ENCODE assay signal across 1 cellular context in the genomic region with DNA sequence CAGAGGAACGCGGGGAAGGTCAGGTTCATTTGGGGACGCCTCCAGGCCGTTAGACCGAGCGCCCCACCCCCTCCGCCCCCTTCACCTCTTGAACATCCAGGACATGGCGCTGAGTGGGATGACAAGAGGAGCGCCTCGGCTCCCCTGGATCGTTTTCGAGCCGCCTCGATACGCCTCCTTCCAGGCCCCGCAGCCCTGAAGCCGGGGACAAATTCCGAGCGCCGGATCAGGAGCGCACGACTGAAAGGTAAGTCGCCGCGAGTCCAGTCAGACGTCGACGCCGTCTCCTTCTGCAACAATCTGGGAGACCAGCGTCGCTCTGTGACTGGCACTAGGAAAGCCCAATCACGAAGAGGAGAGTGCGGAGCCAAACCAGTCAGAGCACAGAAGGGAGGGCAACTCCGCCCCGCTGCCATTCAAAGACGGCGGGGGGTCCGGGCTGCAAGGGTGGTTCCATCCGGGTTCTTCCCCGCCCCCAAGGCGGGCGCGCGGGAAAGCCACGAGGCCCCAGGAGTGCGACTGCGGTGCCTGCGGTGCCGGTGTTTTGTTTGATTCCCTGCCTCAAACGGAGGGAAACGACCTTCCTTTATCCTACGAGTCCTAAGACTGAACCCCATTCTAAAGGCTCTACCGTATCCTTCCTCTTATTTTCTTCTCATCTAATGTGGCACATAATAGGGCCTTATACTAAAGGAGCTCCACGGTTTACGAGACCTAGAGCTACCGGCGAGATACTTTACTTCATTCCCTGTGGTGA.
TF ChIP-seq lines count a peak whose summit lies in the region.

A gene with protein sequence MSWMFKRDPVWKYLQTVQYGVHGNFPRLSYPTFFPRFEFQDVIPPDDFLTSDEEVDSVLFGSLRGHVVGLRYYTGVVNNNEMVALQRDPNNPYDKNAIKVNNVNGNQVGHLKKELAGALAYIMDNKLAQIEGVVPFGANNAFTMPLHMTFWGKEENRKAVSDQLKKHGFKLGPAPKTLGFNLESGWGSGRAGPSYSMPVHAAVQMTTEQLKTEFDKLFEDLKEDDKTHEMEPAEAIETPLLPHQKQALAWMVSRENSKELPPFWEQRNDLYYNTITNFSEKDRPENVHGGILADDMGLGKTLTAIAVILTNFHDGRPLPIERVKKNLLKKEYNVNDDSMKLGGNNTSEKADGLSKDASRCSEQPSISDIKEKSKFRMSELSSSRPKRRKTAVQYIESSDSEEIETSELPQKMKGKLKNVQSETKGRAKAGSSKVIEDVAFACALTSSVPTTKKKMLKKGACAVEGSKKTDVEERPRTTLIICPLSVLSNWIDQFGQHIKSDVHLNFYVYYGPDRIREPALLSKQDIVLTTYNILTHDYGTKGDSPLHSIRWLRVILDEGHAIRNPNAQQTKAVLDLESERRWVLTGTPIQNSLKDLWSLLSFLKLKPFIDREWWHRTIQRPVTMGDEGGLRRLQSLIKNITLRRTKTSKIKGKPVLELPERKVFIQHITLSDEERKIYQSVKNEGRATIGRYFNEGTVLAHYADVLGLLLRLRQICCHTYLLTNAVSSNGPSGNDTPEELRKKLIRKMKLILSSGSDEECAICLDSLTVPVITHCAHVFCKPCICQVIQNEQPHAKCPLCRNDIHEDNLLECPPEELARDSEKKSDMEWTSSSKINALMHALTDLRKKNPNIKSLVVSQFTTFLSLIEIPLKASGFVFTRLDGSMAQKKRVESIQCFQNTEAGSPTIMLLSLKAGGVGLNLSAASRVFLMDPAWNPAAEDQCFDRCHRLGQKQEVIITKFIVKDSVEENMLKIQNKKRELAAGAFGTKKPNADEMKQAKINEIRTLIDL (minus strand): TSS at position 302 of the 757 bp plus-strand sequence. CDS start 197 bp downstream, at position 105.

TF ChIP-seq in K562, 482 proteins besides CTCF, POLR2A, EP300 and RAD21 (continued from another document and continues in another):
- TF ChIP-seq, protein P1, sequence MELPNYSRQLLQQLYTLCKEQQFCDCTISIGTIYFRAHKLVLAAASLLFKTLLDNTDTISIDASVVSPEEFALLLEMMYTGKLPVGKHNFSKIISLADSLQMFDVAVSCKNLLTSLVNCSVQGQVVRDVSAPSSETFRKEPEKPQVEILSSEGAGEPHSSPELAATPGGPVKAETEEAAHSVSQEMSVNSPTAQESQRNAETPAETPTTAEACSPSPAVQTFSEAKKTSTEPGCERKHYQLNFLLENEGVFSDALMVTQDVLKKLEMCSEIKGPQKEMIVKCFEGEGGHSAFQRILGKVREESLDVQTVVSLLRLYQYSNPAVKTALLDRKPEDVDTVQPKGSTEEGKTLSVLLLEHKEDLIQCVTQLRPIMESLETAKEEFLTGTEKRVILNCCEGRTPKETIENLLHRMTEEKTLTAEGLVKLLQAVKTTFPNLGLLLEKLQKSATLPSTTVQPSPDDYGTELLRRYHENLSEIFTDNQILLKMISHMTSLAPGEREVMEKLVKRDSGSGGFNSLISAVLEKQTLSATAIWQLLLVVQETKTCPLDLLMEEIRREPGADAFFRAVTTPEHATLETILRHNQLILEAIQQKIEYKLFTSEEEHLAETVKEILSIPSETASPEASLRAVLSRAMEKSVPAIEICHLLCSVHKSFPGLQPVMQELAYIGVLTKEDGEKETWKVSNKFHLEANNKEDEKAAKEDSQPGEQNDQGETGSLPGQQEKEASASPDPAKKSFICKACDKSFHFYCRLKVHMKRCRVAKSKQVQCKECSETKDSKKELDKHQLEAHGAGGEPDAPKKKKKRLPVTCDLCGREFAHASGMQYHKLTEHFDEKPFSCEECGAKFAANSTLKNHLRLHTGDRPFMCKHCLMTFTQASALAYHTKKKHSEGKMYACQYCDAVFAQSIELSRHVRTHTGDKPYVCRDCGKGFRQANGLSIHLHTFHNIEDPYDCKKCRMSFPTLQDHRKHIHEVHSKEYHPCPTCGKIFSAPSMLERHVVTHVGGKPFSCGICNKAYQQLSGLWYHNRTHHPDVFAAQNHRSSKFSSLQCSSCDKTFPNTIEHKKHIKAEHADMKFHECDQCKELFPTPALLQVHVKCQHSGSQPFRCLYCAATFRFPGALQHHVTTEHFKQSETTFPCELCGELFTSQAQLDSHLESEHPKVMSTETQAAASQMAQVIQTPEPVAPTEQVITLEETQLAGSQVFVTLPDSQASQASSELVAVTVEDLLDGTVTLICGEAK (IDR thresholded peaks at IDR 0.05) = 0 out of 2 replicates have a peak, but pooled peaks have one; percentile 27
- TF ChIP-seq, protein P1 (CRISPR knock-in tag; IDR thresholded peaks at IDR 0.05) = peak; percentile 62; the same call in 1 of the 2 replicates
- TF ChIP-seq TEAD4 (IDR thresholded peaks at IDR 0.05; ENCODE audit: low read length) (peak; percentile 57; the same call in 1 of the 2 replicates), TEAD4 (CRISPR knock-in tag; IDR thresholded peaks at IDR 0.05; ENCODE audit: borderline replicate concordance) (no peak), ZNF668 (CRISPR knock-in tag; IDR thresholded peaks at IDR 0.05) (no peak), NR4A1 (CRISPR knock-in tag; IDR thresholded peaks at IDR 0.05) (no peak), NR4A1 (tag; IDR thresholded peaks at IDR 0.05) (peak; percentile 93), ETS2 (tag; IDR thresholded peaks at IDR 0.05; ENCODE audit: borderline replicate concordance, poor library complexity, severe bottlenecking) (no peak), SNIP1 (IDR thresholded peaks at IDR 0.05; ENCODE audit: low read depth) (no peak), HDAC8 (tag; IDR thresholded peaks at IDR 0.05) (0 out of 2 replicates have a peak, but pooled peaks have one; percentile 45), ZNF589 (CRISPR knock-in tag; IDR thresholded peaks at IDR 0.05; ENCODE audit: low read depth) (peak; percentile 87), SAP30 (IDR thresholded peaks at IDR 0.05; ENCODE audit: borderline replicate concordance, insufficient read depth, low read depth, low read length, poor library complexity, severe bottlenecking) (peak; percentile 61), ZNF696 (CRISPR knock-in tag; conservative IDR thresholded peaks at IDR 0.05) (no peak), KAT7 (CRISPR knock-in tag; IDR thresholded peaks at IDR 0.05; ENCODE audit: borderline replicate concordance) (peak; percentile 94; the same call in 1 of the 2 replicates), NFRKB (IDR thresholded peaks at IDR 0.05; ENCODE audit: low read depth) (peak; percentile 71), FOXK1 (CRISPR knock-in tag; IDR thresholded peaks at IDR 0.05; ENCODE audit: borderline replicate concordance) (peak; percentile 84; the same call in 1 of the 2 replicates), ZNF134 (CRISPR knock-in tag; conservative IDR thresholded peaks at IDR 0.05) (no peak), GABPB1 (CRISPR knock-in tag; IDR thresholded peaks at IDR 0.05) (peak; percentile 74), ASH1L (IDR thresholded peaks at IDR 0.05; ENCODE audit: borderline replicate concordance, low read depth, partially characterized antibody) (peak; percentile 94), RNF2 (IDR thresholded peaks at IDR 0.05) (peak; percentile 97), EP400 (IDR thresholded peaks at IDR 0.05) (peak; percentile 92), ZFX (CRISPR knock-in tag; IDR thresholded peaks at IDR 0.05) (peak; percentile 78), ZKSCAN8 (CRISPR knock-in tag; IDR thresholded peaks at IDR 0.05) (peak; percentile 67; the same call in 1 of the 2 replicates), JUN (IDR thresholded peaks at IDR 0.05; ENCODE audit: borderline replicate concordance, low read depth, low read length) (peak; percentile 67; the same call in 1 of the 2 replicates), JUN (CRISPR knock-in tag; IDR thresholded peaks at IDR 0.05; ENCODE audit: borderline replicate concordance) (peak; percentile 67; the same call in 1 of the 2 replicates), ZNF224 (CRISPR knock-in tag; IDR thresholded peaks at IDR 0.05) (peak; percentile 88; the same call in 1 of the 2 replicates), MXI1 (IDR thresholded peaks at IDR 0.05; ENCODE audit: low read depth, low read length) (no peak)
- TF ChIP-seq, protein P2, sequence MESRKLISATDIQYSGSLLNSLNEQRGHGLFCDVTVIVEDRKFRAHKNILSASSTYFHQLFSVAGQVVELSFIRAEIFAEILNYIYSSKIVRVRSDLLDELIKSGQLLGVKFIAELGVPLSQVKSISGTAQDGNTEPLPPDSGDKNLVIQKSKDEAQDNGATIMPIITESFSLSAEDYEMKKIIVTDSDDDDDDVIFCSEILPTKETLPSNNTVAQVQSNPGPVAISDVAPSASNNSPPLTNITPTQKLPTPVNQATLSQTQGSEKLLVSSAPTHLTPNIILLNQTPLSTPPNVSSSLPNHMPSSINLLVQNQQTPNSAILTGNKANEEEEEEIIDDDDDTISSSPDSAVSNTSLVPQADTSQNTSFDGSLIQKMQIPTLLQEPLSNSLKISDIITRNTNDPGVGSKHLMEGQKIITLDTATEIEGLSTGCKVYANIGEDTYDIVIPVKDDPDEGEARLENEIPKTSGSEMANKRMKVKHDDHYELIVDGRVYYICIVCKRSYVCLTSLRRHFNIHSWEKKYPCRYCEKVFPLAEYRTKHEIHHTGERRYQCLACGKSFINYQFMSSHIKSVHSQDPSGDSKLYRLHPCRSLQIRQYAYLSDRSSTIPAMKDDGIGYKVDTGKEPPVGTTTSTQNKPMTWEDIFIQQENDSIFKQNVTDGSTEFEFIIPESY (CRISPR knock-in tag; IDR thresholded peaks at IDR 0.05) = peak; percentile 87
- TF ChIP-seq, protein P3, sequence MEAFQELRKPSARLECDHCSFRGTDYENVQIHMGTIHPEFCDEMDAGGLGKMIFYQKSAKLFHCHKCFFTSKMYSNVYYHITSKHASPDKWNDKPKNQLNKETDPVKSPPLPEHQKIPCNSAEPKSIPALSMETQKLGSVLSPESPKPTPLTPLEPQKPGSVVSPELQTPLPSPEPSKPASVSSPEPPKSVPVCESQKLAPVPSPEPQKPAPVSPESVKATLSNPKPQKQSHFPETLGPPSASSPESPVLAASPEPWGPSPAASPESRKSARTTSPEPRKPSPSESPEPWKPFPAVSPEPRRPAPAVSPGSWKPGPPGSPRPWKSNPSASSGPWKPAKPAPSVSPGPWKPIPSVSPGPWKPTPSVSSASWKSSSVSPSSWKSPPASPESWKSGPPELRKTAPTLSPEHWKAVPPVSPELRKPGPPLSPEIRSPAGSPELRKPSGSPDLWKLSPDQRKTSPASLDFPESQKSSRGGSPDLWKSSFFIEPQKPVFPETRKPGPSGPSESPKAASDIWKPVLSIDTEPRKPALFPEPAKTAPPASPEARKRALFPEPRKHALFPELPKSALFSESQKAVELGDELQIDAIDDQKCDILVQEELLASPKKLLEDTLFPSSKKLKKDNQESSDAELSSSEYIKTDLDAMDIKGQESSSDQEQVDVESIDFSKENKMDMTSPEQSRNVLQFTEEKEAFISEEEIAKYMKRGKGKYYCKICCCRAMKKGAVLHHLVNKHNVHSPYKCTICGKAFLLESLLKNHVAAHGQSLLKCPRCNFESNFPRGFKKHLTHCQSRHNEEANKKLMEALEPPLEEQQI (IDR thresholded peaks at IDR 0.05) = peak; percentile 62; the same call in 1 of the 2 replicates
- TF ChIP-seq, protein P4, sequence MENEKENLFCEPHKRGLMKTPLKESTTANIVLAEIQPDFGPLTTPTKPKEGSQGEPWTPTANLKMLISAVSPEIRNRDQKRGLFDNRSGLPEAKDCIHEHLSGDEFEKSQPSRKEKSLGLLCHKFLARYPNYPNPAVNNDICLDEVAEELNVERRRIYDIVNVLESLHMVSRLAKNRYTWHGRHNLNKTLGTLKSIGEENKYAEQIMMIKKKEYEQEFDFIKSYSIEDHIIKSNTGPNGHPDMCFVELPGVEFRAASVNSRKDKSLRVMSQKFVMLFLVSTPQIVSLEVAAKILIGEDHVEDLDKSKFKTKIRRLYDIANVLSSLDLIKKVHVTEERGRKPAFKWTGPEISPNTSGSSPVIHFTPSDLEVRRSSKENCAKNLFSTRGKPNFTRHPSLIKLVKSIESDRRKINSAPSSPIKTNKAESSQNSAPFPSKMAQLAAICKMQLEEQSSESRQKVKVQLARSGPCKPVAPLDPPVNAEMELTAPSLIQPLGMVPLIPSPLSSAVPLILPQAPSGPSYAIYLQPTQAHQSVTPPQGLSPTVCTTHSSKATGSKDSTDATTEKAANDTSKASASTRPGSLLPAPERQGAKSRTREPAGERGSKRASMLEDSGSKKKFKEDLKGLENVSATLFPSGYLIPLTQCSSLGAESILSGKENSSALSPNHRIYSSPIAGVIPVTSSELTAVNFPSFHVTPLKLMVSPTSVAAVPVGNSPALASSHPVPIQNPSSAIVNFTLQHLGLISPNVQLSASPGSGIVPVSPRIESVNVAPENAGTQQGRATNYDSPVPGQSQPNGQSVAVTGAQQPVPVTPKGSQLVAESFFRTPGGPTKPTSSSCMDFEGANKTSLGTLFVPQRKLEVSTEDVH (IDR thresholded peaks at IDR 0.05; ENCODE audit: low read depth, partially characterized antibody) = peak; percentile 94
- TF ChIP-seq, protein P5, sequence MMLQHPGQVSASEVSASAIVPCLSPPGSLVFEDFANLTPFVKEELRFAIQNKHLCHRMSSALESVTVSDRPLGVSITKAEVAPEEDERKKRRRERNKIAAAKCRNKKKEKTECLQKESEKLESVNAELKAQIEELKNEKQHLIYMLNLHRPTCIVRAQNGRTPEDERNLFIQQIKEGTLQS (IDR thresholded peaks at IDR 0.05) = no peak
- TF ChIP-seq, protein P5 (CRISPR knock-in tag; conservative IDR thresholded peaks at IDR 0.05) = peak; percentile 78
- TF ChIP-seq, protein P6, sequence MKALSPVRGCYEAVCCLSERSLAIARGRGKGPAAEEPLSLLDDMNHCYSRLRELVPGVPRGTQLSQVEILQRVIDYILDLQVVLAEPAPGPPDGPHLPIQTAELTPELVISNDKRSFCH (CRISPR knock-in tag; IDR thresholded peaks at IDR 0.05) = no peak
- TF ChIP-seq, protein P6 (tag; IDR thresholded peaks at IDR 0.05) = peak; percentile 82
